24 cellular contexts compared by ENCODE assay signal in genomic region chr12:26620907-26621306, GRCh38.
"Had no signal": no experiment of that assay in that cellular context is flagged by ENCODE, and none has a peak within 500 bp of the region (broad histone marks: within the 10 kb centered on the region; RNA-seq: fewer than 3 reads in every experiment).

No MANE protein-coding gene starts in this region.

- H3K4me2 ChIP-seq: neural progenitor cell had no signal

- H3K27me3 ChIP-seq: neural progenitor cell, ovary, stomach, thyroid gland, tibial nerve, vagina had no signal

- H3K9me3 ChIP-seq: ovary, psoas muscle, stomach, thoracic aorta, thyroid gland, tibial nerve, vagina had no signal

- ATAC-seq: naive thymus-derived CD4-positive, alpha-beta T cell; natural killer cell; psoas muscle; right cardiac atrium; sciatic nerve; stimulated activated effector memory CD8-positive, alpha-beta T cell treated with anti-CD3 and anti-CD28 coated beads, Interleukin-12 subunit alpha, Interleukin-12 subunit beta, amount 100 ng/mL, for 72 hours; stimulated activated naive B cell treated with anti-CD40 and anti-IgM and Interleukin-4, amounts not matched to agents 10 μg/mL and 1 μg/mL and 100 μg/mL, for 72 hours had no signal

- H3K4me1 ChIP-seq: neural progenitor cell, parathyroid adenoma, psoas muscle, stomach, thyroid gland, tibial nerve, vagina had no signal

- FAIRE-seq: urothelium cell line had no signal

- H3K27ac ChIP-seq: neural progenitor cell, ovary, parathyroid adenoma, psoas muscle, skin epidermis, stomach, thoracic aorta, thyroid gland, tibial nerve, vagina had no signal

- H3K79me2 ChIP-seq: parathyroid adenoma had no signal

- H3K36me3 ChIP-seq: neural progenitor cell, ovary had no signal

- H2AFZ ChIP-seq: neural progenitor cell, parathyroid adenoma had no signal

- H3K4me3 ChIP-seq: neural progenitor cell, ovary, psoas muscle, skin epidermis, stomach, thoracic aorta, thyroid gland, tibial nerve, vagina had no signal

- H3K9ac ChIP-seq: neural progenitor cell, parathyroid adenoma had no signal

- DNase-seq: naive thymus-derived CD4-positive, alpha-beta T cell; natural killer cell; occipital lobe; ovary; posterior cingulate gyrus; psoas muscle; right cardiac atrium; stimulated activated CD4-positive, alpha-beta T cell treated with anti-CD3 and anti-CD28 coated beads, Interleukin-15, amount 100 ng/mL, for 24 hours; stimulated activated CD4-positive, alpha-beta T cell treated with anti-CD3 and anti-CD28 coated beads, Interleukin-2, amount 100 ng/mL, for 24 hours; stimulated activated CD4-positive, alpha-beta T cell treated with anti-CD3 and anti-CD28 coated beads, Interleukin-2, amount 100 ng/mL, for 48 hours; stimulated activated CD4-positive, alpha-beta T cell treated with anti-CD3 and anti-CD28 coated beads, Interleukin-4, amount 100 ng/mL, for 24 hours; stimulated activated naive B cell treated with anti-CD40 and anti-IgM and Interleukin-4, amounts not matched to agents 10 μg/mL and 1 μg/mL and 100 μg/mL, for 72 hours; stimulated activated naive CD4-positive, alpha-beta T cell treated with Interleukin-2 at 50 U/mL for 16 hours; stomach; thyroid gland had no signal
